Comparison of ENCODE assay signal across 12 cellular contexts in genomic region chr2:234251326-234252271, GRCh38.
DNase-seq lines count a peak whose midpoint lies in the region; ATAC-seq and TF ChIP-seq lines count a peak whose summit lies in the region.
"Had no signal": no experiment of that assay in that cellular context is flagged by ENCODE, and none has a peak within 500 bp of the region (broad histone marks: within the 10 kb centered on the region; RNA-seq: fewer than 3 reads in every experiment).

No MANE protein-coding gene starts in this region.

- no peaks in the 10 kb centered on the region for H3K4me1 ChIP-seq in upper lobe of right lung

- intact Hi-C loops in upper lobe of right lung (cut with DNase I): no loop called here

- CTCF ChIA-PET in activated CD4-positive, alpha-beta T cell treated with anti-CD3 and anti-CD28 coated beads, Interleukin-2, amount 10 ng/mL, durations not matched to agents 7 days and 5 days (lab: Charles Lee): no interaction called here

- peaks cover 11% of the 10 kb centered on the region for H3K4me1 Mint-ChIP-seq in activated CD4-positive, alpha-beta T cell treated with anti-CD3 and anti-CD28 coated beads, Interleukin-2, amount 10 ng/mL, durations not matched to agents 7 days and 5 days

- in situ Hi-C loops in astrocyte of the spinal cord (cut with HindIII; ENCODE audit: low sequenced_read_pairs): no loop called here

- no peak overlapping the region for H3K4me3 ChIP-seq in astrocyte of the spinal cord (ENCODE audit: low read depth, low read length)
- H3K4me3 ChIP-seq in upper lobe of right lung: no peak overlapping the region
- H3K4me3 ChIP-seq: GM12878 had no signal

- POLR2A ChIA-PET in activated CD4-positive, alpha-beta T cell treated with anti-CD3 and anti-CD28 coated beads, Interleukin-2, amount 10 ng/mL, durations not matched to agents 7 days and 5 days (lab: Charles Lee): no interaction called here

- no peak overlapping the region for H3K27ac ChIP-seq in upper lobe of right lung
- H3K27ac ChIP-seq: WERI-Rb-1 had no signal

- peaks cover 7% of the 10 kb centered on the region for H3K9me3 Mint-ChIP-seq in activated CD4-positive, alpha-beta T cell treated with anti-CD3 and anti-CD28 coated beads, Interleukin-2, amount 10 ng/mL, durations not matched to agents 7 days and 5 days

- H3K4me3 Mint-ChIP-seq in activated CD4-positive, alpha-beta T cell treated with anti-CD3 and anti-CD28 coated beads, Interleukin-2, amount 10 ng/mL, durations not matched to agents 7 days and 5 days: no peak overlapping the region

- no peaks in the 10 kb centered on the region for H3K27me3 Mint-ChIP-seq in activated CD4-positive, alpha-beta T cell treated with anti-CD3 and anti-CD28 coated beads, Interleukin-2, amount 10 ng/mL, durations not matched to agents 7 days and 5 days

- H3K27ac Mint-ChIP-seq in activated CD4-positive, alpha-beta T cell treated with anti-CD3 and anti-CD28 coated beads, Interleukin-2, amount 10 ng/mL, durations not matched to agents 7 days and 5 days: no peak overlapping the region

- H3K36me3 ChIP-seq in upper lobe of right lung: no peaks in the 10 kb centered on the region
- H3K36me3 ChIP-seq: WERI-Rb-1 had no signal

- DNase-seq in NCI-H146 (lab: John Stamatoyannopoulos, UW): peak; percentile 34
- no peak for DNase-seq in NCI-H146 treated with DMSO at 0.1 percent for 48 hours (lab: John Stamatoyannopoulos, UW; ENCODE audit: unreplicated experiment)
- peak; percentile 99 for DNase-seq in astrocyte of the spinal cord (ENCODE audit: low read depth, low spot score)
- DNase-seq in iris pigment epithelial cell (ENCODE audit: low read depth): peak; percentile 99
- DNase-seq in upper lobe of right lung: no peak
- no peak for DNase-seq in NCI-H128 (lab: John Stamatoyannopoulos, UW; ENCODE audit: unreplicated experiment)
- DNase-seq in activated naive CD4-positive, alpha-beta T cell (lab: John Stamatoyannopoulos, UW): no peak
- DNase-seq in activated CD4-positive, alpha-beta T cell treated with anti-CD3 and anti-CD28 coated beads, Interleukin-2, amount 10 ng/mL, durations not matched to agents 7 days and 5 days: no peak
- DNase-seq: 8988T, NCI-H526 treated with DMSO at 0.1 percent for 48 hours, WERI-Rb-1 had no signal

- no peaks in the 10 kb centered on the region for H3K27me3 ChIP-seq in upper lobe of right lung

- peak; percentile 22 for ATAC-seq in upper lobe of right lung
- ATAC-seq: GM12878 had no signal

- H3K36me3 Mint-ChIP-seq in activated CD4-positive, alpha-beta T cell treated with anti-CD3 and anti-CD28 coated beads, Interleukin-2, amount 10 ng/mL, durations not matched to agents 7 days and 5 days (ENCODE audit: low read depth): no peaks in the 10 kb centered on the region

- H3K9me3 ChIP-seq in upper lobe of right lung: no peaks in the 10 kb centered on the region

- TF ChIP-seq CTCF in astrocyte of the spinal cord (IDR thresholded peaks at IDR 0.05; ENCODE audit: low read depth, low read length): no peak
- no peak for TF ChIP-seq CTCF in upper lobe of right lung (IDR thresholded peaks at IDR 0.05)

Comparison
In these comparisons a context has a peak if more than half of its experiments do, and no peak if none do; other contexts are left out.
1. DNase-seq: peak in NCI-H146 (single experiment), astrocyte of the spinal cord (single experiment) and iris pigment epithelial cell (single experiment); none in NCI-H146 treated with DMSO at 0.1 percent for 48 hours (single experiment), upper lobe of right lung (single experiment), NCI-H128 (single experiment), activated naive CD4-positive, alpha-beta T cell (0 of 4) and activated CD4-positive, alpha-beta T cell treated with anti-CD3 and anti-CD28 coated beads, Interleukin-2, amount 10 ng/mL, durations not matched to agents 7 days and 5 days (single experiment).